In the genomic region with DNA sequence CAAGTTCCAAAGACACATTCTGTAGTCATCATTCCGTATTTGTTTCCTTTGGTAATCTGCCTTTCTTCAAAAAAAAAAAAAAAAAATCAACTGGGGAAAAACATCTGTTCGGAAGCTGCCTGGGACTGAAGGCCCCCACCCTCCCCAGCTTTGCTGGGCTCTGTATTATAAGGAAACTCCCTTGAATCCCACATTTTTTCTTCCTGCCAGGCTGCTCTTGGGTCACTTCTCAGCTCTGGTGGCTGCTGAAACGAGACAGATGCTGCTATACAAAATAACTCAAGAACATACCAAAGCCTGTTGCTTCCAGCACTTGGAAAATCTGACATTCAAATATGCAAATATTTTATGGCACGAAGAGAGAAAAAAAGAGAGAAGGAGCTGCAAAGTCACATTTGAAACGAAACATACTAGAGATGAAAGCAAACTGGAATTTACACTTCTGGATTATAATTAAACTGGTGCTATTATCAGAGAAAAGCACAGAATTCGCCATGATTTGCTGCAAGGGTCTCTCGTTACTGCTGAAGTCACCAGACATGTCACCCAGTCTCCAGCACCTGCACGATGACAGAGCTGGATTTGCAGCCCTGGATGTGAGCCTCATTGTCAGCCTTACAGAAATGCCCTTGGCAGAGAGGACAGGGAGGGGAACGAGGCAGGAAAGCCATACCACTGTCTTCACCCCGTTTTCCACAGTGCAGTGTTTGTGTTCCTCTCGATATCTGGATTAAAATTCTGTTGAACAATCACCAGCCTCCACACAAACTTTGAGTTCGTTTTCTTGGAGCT, we compare ENCODE assay signal across 25 cellular contexts. TPM values are rescaled to one million over a fixed set of nuclear protein-coding genes. Genes with fewer than 3 reads are reported as not detected.
A peak's percentile ranks its signal among the peaks of the same experiment; 100 is the strongest.
DNase-seq lines count a peak whose midpoint lies in the region; ATAC-seq and TF ChIP-seq lines count a peak whose summit lies in the region.
"Had no signal": no experiment of that assay in that cellular context is flagged by ENCODE, and none has a peak within 500 bp of the region (broad histone marks: within the 10 kb centered on the region; RNA-seq: fewer than 3 reads in every experiment).

No MANE protein-coding gene starts in this region.

- H3K9me2 ChIP-seq in Karpas-422 (replicated peaks; ENCODE audit: insufficient read depth, low read length) (no peaks in the 10 kb centered on the region), OCI-LY7 (ENCODE audit: insufficient read depth, low read length) (no peaks in the 10 kb centered on the region)

- TF ChIP-seq CTCF in esophagus muscularis mucosa (IDR thresholded peaks at IDR 0.05) (no peak), right atrium auricular region (IDR thresholded peaks at IDR 0.05) (no peak), sigmoid colon (IDR thresholded peaks at IDR 0.05) (no peak), OCI-LY7 (conservative IDR thresholded peaks at IDR 0.05; ENCODE audit: low read length) (no peak)

- H3K79me2 ChIP-seq in Karpas-422 (ENCODE audit: low read length): no peaks in the 10 kb centered on the region
- no peaks in the 10 kb centered on the region for H3K79me2 ChIP-seq in OCI-LY7 (ENCODE audit: insufficient read depth, low read depth, low read length)

- TF ChIP-seq POLR2A in esophagus muscularis mucosa (IDR thresholded peaks at IDR 0.05; ENCODE audit: low read depth) (no peak), sigmoid colon (IDR thresholded peaks at IDR 0.05) (no peak)

- TF ChIP-seq EP300 in esophagus muscularis mucosa (IDR thresholded peaks at IDR 0.05) (no peak), sigmoid colon (IDR thresholded peaks at IDR 0.05) (no peak)

- no peaks in the 10 kb centered on the region for H3K36me3 ChIP-seq in Karpas-422 (ENCODE audit: insufficient read depth, low read length)
- no peaks in the 10 kb centered on the region for H3K36me3 ChIP-seq in esophagus muscularis mucosa
- no peaks in the 10 kb centered on the region for H3K36me3 ChIP-seq in right atrium auricular region
- H3K36me3 ChIP-seq in sigmoid colon: no peaks in the 10 kb centered on the region
- H3K36me3 ChIP-seq in OCI-LY7 (ENCODE audit: insufficient read depth, low read length): no peaks in the 10 kb centered on the region
- H3K36me3 ChIP-seq: BLaER1, SJCRH30, thoracic aorta had no signal

- DNase-seq in Karpas-422 (no peak), esophagus muscularis mucosa (ENCODE audit: extremely low spot score) (no peak), right atrium auricular region (ENCODE audit: low spot score) (no peak), sigmoid colon (no peak), OCI-LY7 (ENCODE audit: low spot score) (no peak), HT-29 (ENCODE audit: low spot score) (no peak)
- no peak for DNase-seq in stimulated activated effector memory CD8-positive, alpha-beta T cell treated with anti-CD3 and anti-CD28 coated beads, Interleukin-12 subunit alpha, Interleukin-12 subunit beta, amount 100 ng/mL, for 72 hours (ENCODE audit: low spot score in 2 of 2)
- DNase-seq: activated CD4-positive, alpha-beta T cell treated with anti-CD3 and anti-CD28 coated beads for 36 hours; activated CD8-positive, alpha-beta T cell treated with anti-CD3 and anti-CD28 coated beads for 36 hours; activated naive CD4-positive, alpha-beta T cell treated with anti-CD3 and anti-CD28 coated beads, Interleukin-2, amount 10 ng/mL, durations not matched to agents 7 days and 5 days; body of pancreas; glutamatergic neuron; Kasumi-1; naive thymus-derived CD4-positive, alpha-beta T cell; NCI-H1417 treated with DMSO at 0.1 percent for 48 hours; NCI-H2081; NCI-H69; SJCRH30; stimulated activated naive CD8-positive, alpha-beta T cell treated with anti-CD3 and anti-CD28 coated beads, Interleukin-15, Interleukin-2, amounts not matched to agents 100 U/mL and 50 U/mL, for 24 hours; T1000 had no signal

- CTCF ChIA-PET in OCI-LY7 (lab: Charles Lee; ENCODE audit: unreplicated experiment): no interaction called here

- POLR2A ChIA-PET in OCI-LY7 (lab: Charles Lee): no interaction called here

- no peaks in the 10 kb centered on the region for H3K9me3 Mint-ChIP-seq in stimulated activated effector memory CD8-positive, alpha-beta T cell treated with anti-CD3 and anti-CD28 coated beads, Interleukin-12 subunit alpha, Interleukin-12 subunit beta, amount 100 ng/mL, for 72 hours
- H3K9me3 Mint-ChIP-seq: activated CD8-positive, alpha-beta T cell treated with anti-CD3 and anti-CD28 coated beads for 36 hours; activated naive CD4-positive, alpha-beta T cell treated with anti-CD3 and anti-CD28 coated beads, Interleukin-2, amount 10 ng/mL, durations not matched to agents 7 days and 5 days had no signal

- no peak overlapping the region for H3K4me3 Mint-ChIP-seq in stimulated activated effector memory CD8-positive, alpha-beta T cell treated with anti-CD3 and anti-CD28 coated beads, Interleukin-12 subunit alpha, Interleukin-12 subunit beta, amount 100 ng/mL, for 72 hours
- H3K4me3 Mint-ChIP-seq: activated CD4-positive, alpha-beta T cell treated with anti-CD3 and anti-CD28 coated beads for 36 hours; activated CD8-positive, alpha-beta T cell treated with anti-CD3 and anti-CD28 coated beads for 36 hours; activated naive CD4-positive, alpha-beta T cell treated with anti-CD3 and anti-CD28 coated beads, Interleukin-2, amount 10 ng/mL, durations not matched to agents 7 days and 5 days; naive thymus-derived CD4-positive, alpha-beta T cell had no signal

- H3K27ac Mint-ChIP-seq in stimulated activated effector memory CD8-positive, alpha-beta T cell treated with anti-CD3 and anti-CD28 coated beads, Interleukin-12 subunit alpha, Interleukin-12 subunit beta, amount 100 ng/mL, for 72 hours: no peak overlapping the region
- H3K27ac Mint-ChIP-seq: activated CD4-positive, alpha-beta T cell treated with anti-CD3 and anti-CD28 coated beads for 36 hours; activated CD8-positive, alpha-beta T cell treated with anti-CD3 and anti-CD28 coated beads for 36 hours; activated naive CD4-positive, alpha-beta T cell treated with anti-CD3 and anti-CD28 coated beads, Interleukin-2, amount 10 ng/mL, durations not matched to agents 7 days and 5 days; naive thymus-derived CD4-positive, alpha-beta T cell had no signal

- H3K9ac ChIP-seq in Karpas-422 (ENCODE audit: low read length): peak overlapping the region; percentile 26
- H3K9ac ChIP-seq: BLaER1 had no signal

- H3K4me1 Mint-ChIP-seq in stimulated activated effector memory CD8-positive, alpha-beta T cell treated with anti-CD3 and anti-CD28 coated beads, Interleukin-12 subunit alpha, Interleukin-12 subunit beta, amount 100 ng/mL, for 72 hours: no peaks in the 10 kb centered on the region
- H3K4me1 Mint-ChIP-seq: activated CD4-positive, alpha-beta T cell treated with anti-CD3 and anti-CD28 coated beads for 36 hours; activated naive CD4-positive, alpha-beta T cell treated with anti-CD3 and anti-CD28 coated beads, Interleukin-2, amount 10 ng/mL, durations not matched to agents 7 days and 5 days; naive thymus-derived CD4-positive, alpha-beta T cell had no signal

- H3K4me3 ChIP-seq in Karpas-422 (ENCODE audit: low read length) (no peak overlapping the region), esophagus muscularis mucosa (no peak overlapping the region), right atrium auricular region (no peak overlapping the region), sigmoid colon (no peak overlapping the region), OCI-LY7 (ENCODE audit: low read depth, low read length, poor library complexity, severe bottlenecking) (no peak overlapping the region)
- H3K4me3 ChIP-seq: BLaER1, body of pancreas, SJCRH30, skin epidermis, thoracic aorta had no signal

- no peak overlapping the region for H2AFZ ChIP-seq in Karpas-422 (ENCODE audit: low read length)
- H2AFZ ChIP-seq in OCI-LY7 (ENCODE audit: low read length): no peak overlapping the region

- H4K20me1 ChIP-seq in Karpas-422 (ENCODE audit: insufficient read depth, low read depth, low read length) (no peaks in the 10 kb centered on the region), OCI-LY7 (ENCODE audit: insufficient read depth, low read length) (no peaks in the 10 kb centered on the region)
- H4K20me1 ChIP-seq: BLaER1 had no signal

- no peaks in the 10 kb centered on the region for H3K9me3 ChIP-seq in Karpas-422 (ENCODE audit: low read length)
- H3K9me3 ChIP-seq in esophagus muscularis mucosa: no peaks in the 10 kb centered on the region
- no peaks in the 10 kb centered on the region for H3K9me3 ChIP-seq in right atrium auricular region
- no peaks in the 10 kb centered on the region for H3K9me3 ChIP-seq in sigmoid colon
- no peaks in the 10 kb centered on the region for H3K9me3 ChIP-seq in OCI-LY7 (ENCODE audit: low read length)
- H3K9me3 ChIP-seq: BLaER1, body of pancreas, SJCRH30, thoracic aorta had no signal

- peak overlapping the region; percentile 89 for H3K27ac ChIP-seq in Karpas-422 (ENCODE audit: low read length)
- peak overlapping the region; percentile 11 to 60 (median 44) for H3K27ac ChIP-seq in esophagus muscularis mucosa (replicated peaks in 1 of 4)
- peak overlapping the region; percentile 37 for H3K27ac ChIP-seq in right atrium auricular region
- H3K27ac ChIP-seq in sigmoid colon: peak overlapping the region in 3 of 4 donors; percentile 15 to 45 (median 44)
- H3K27ac ChIP-seq in OCI-LY7 (ENCODE audit: low read depth, low read length, poor library complexity, severe bottlenecking): no peak overlapping the region
- H3K27ac ChIP-seq: BLaER1, body of pancreas, SJCRH30, skin epidermis, thoracic aorta, VCaP had no signal

- ATAC-seq in stimulated activated effector memory CD8-positive, alpha-beta T cell treated with anti-CD3 and anti-CD28 coated beads, Interleukin-12 subunit alpha, Interleukin-12 subunit beta, amount 100 ng/mL, for 72 hours: no peak
- ATAC-seq: activated CD4-positive, alpha-beta T cell treated with anti-CD3 and anti-CD28 coated beads for 36 hours; activated CD8-positive, alpha-beta T cell treated with anti-CD3 and anti-CD28 coated beads for 36 hours; body of pancreas; HCT116; naive thymus-derived CD4-positive, alpha-beta T cell; stimulated activated naive CD8-positive, alpha-beta T cell treated with anti-CD3 and anti-CD28 coated beads, Interleukin-15, Interleukin-2, amounts not matched to agents 100 U/mL and 50 U/mL, for 24 hours had no signal

- WGBS in esophagus muscularis mucosa: 24% methylated on average over 12 of the region's 12 CpGs
- 42 to 47% methylated on average over 12 of the region's 12 CpGs for WGBS in sigmoid colon, 2 donors

- no TSS peak for BruUV-seq in OCI-LY7 (replicated peaks; lab: Mats Ljungman, UMichigan)

- intact Hi-C loops in esophagus muscularis mucosa (cut with DNase I) (no loop called here), sigmoid colon (cut with DNase I) (no loop called here), OCI-LY7 (cut with micrococcal nuclease; ENCODE audit: unreplicated experiment) (no loop called here)

- H3K4me2 ChIP-seq in Karpas-422 (ENCODE audit: low read depth, low read length, poor library complexity, severe bottlenecking) (peak overlapping the region; percentile 40), OCI-LY7 (ENCODE audit: low read length) (no peak overlapping the region)
- H3K4me2 ChIP-seq: BLaER1 had no signal

- H3K36me3 Mint-ChIP-seq in stimulated activated effector memory CD8-positive, alpha-beta T cell treated with anti-CD3 and anti-CD28 coated beads, Interleukin-12 subunit alpha, Interleukin-12 subunit beta, amount 100 ng/mL, for 72 hours: no peaks in the 10 kb centered on the region
- H3K36me3 Mint-ChIP-seq: activated naive CD4-positive, alpha-beta T cell treated with anti-CD3 and anti-CD28 coated beads, Interleukin-2, amount 10 ng/mL, durations not matched to agents 7 days and 5 days; naive thymus-derived CD4-positive, alpha-beta T cell had no signal

- no peaks in the 10 kb centered on the region for H3K27me3 ChIP-seq in Karpas-422 (ENCODE audit: low read length)
- no peaks in the 10 kb centered on the region for H3K27me3 ChIP-seq in esophagus muscularis mucosa
- H3K27me3 ChIP-seq in right atrium auricular region: no peaks in the 10 kb centered on the region
- H3K27me3 ChIP-seq in sigmoid colon: no peaks in the 10 kb centered on the region
- H3K27me3 ChIP-seq: BLaER1, body of pancreas, SJCRH30 had no signal

- H3K4me1 ChIP-seq in Karpas-422 (ENCODE audit: low read length): peaks cover 76% of the 10 kb centered on the region
- H3K4me1 ChIP-seq in esophagus muscularis mucosa: peaks cover 13 to 22% (median 20%) of the 10 kb centered on the region in 4 donors
- H3K4me1 ChIP-seq in right atrium auricular region: peaks cover 0 to 13% of the 10 kb centered on the region in 2 donors
- peaks cover 0 to 25% (median 17%) of the 10 kb centered on the region in 4 donors for H3K4me1 ChIP-seq in sigmoid colon
- H3K4me1 ChIP-seq in OCI-LY7 (ENCODE audit: insufficient read depth, low read length, poor library complexity, severe bottlenecking): no peaks in the 10 kb centered on the region
- H3K4me1 ChIP-seq: body of pancreas, SJCRH30 had no signal

RNA-seq across cellular contexts. Expression of gene IGSF9B, which starts 47.8 kb away (rescaled TPM):
- 3.5 and 5.6 TPM in 2 replicates for total RNA-seq in Karpas-422 (2014; rRNA removed; shearing (Covaris generic); ENCODE audit: low replicate concordance)
- total RNA-seq in esophagus muscularis mucosa (100 to 1,000 TPM in 1 of 4 donors, 10 to 100 TPM in 3; 21.7 to 130 (median 58.6) TPM), right atrium auricular region (10 to 100 TPM; 17.2 to 32.1 TPM), sigmoid colon (10 to 100 TPM; 12.5 to 53.7 (median 19.0) TPM), OCI-LY7 (2022) (2.8 and 3.4 TPM in 2 replicates)
- 1 to 10 TPM in 1 of 3 donors, under 1 TPM in 1, not detected in 1; under 0.01 to 4.4 TPM for polyA plus RNA-seq in sigmoid colon
- total RNA-seq in OCI-LY7 (2014; rRNA removed; shearing (Covaris generic)): 0.36 and 0.95 TPM in 2 replicates
- total RNA-seq in HT-29 (2014; rRNA removed; shearing (Covaris generic)): 5.6 TPM in 2 replicates
- total RNA-seq: SJCRH30 had no signal
